In genomic region chr22:22935546-22936157, GRCh38 we compare ENCODE assay signal across 8 cellular contexts.
DNase-seq lines count a peak whose midpoint lies in the region; ATAC-seq lines count a peak whose summit lies in the region.

No MANE protein-coding gene starts in this region.

- ATAC-seq in GM18517 (IDR thresholded peaks at IDR 0.05; ENCODE audit: unreplicated experiment) (peak; percentile 90), GM21576 (IDR thresholded peaks at IDR 0.05; ENCODE audit: unreplicated experiment) (peak; percentile 68), HG03558 (IDR thresholded peaks at IDR 0.05; ENCODE audit: extremely low read depth, unreplicated experiment) (peak; percentile 66)

- DNase-seq in medulla oblongata (ENCODE audit: extremely low spot score) (peak; percentile 20), NCI-H69 (lab: John Stamatoyannopoulos, UW) (no peak), activated gamma-delta T cell (lab: John Stamatoyannopoulos, UW) (no peak), inferior parietal cortex (ENCODE audit: extremely low spot score) (no peak), NCI-H2171 treated with DMSO at 0.1 percent for 48 hours (lab: John Stamatoyannopoulos, UW) (no peak)
